In genomic region chr11:33913991-33914390, GRCh38 we compare ENCODE assay signal across 6 cellular contexts. TPM values are rescaled to one million over a fixed set of nuclear protein-coding genes. Genes with fewer than 3 reads are reported as not detected.
"Had no signal": no experiment of that assay in that cellular context is flagged by ENCODE, and none has a peak within 500 bp of the region (broad histone marks: within the 10 kb centered on the region; RNA-seq: fewer than 3 reads in every experiment).

No MANE protein-coding gene starts in this region.

- H3K4me3 Mint-ChIP-seq: GM23338, H9 had no signal

- ATAC-seq: GM23338 had no signal

- H3K27ac ChIP-seq: KMS-11 had no signal

- DNase-seq: H9, HCEC 1CT, IMR-90, KBM-7 had no signal

- H3K27ac Mint-ChIP-seq: GM23338, H9 had no signal

- H3K4me3 ChIP-seq: GM23338 had no signal

RNA-seq across cellular contexts. Expression of gene LMO2, which starts 22.1 kb away (rescaled TPM):
- polyA plus RNA-seq: IMR-90 had no signal
